8 cellular contexts compared by ENCODE assay signal in the genomic region with DNA sequence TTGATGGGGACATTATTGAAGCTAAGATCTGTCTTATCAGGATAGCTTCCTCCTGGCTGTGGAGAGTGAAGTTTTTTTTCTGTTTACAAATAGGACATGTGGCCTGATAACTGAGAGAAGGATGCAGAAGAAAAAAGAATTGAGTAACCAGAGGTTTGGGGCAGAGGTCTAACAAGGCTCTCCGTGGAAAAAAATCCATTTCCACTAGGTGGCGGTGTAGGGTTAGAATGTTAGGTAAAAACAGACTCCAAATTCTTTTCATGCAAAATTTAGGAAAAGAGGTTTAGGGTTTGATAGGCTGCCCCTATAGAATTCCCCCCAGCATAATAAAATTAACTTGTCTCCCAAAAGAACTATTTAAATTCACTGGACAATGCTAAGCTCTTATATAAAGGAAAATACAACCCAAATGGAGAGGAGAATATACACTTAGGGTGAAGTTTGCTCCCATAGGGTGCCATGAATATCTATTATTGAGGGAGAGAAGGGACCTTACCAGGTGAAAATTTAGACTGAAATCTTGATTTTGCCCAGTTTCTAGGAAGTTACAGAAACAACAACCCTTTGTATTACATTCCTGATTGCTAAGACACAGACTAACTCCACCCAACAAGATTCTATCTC.
A peak's percentile ranks its signal among the peaks of the same experiment; 100 is the strongest.
DNase-seq lines count a peak whose midpoint lies in the region; FAIRE-seq and TF ChIP-seq lines count a peak whose summit lies in the region.

No MANE protein-coding gene starts in this region.

- FAIRE-seq in RCC 7860 (lab: Jason Lieb, UNC), result peak; percentile 17

- H3K4me3 ChIP-seq in retinal pigment epithelial cell (ENCODE audit: low read length), result no peak overlapping the region

- peak; percentile 74 for TF ChIP-seq CTCF in retinal pigment epithelial cell (conservative IDR thresholded peaks at IDR 0.05; ENCODE audit: low read depth, low read length)

- peak; percentile 13 for DNase-seq in 8988T
- peak; percentile 39 for DNase-seq in Daoy (ENCODE audit: low read depth)
- peak; percentile 80 for DNase-seq in HT-29 (ENCODE audit: low spot score)
- DNase-seq in RCC 7860 (ENCODE audit: low spot score), result no peak
- peak; percentile 49 for DNase-seq in fibroblast of gingiva (ENCODE audit: low read depth)
- DNase-seq in retinal pigment epithelial cell (ENCODE audit: low read depth), result no peak
- DNase-seq in central memory CD4-positive, alpha-beta T cell, result no peak
- no peak for DNase-seq in T-helper 1 cell

Comparison
In these comparisons a context has a peak if more than half of its experiments do, and no peak if none do; other contexts are left out.
1. DNase-seq: peak in 8988T (single experiment), Daoy (single experiment), HT-29 (single experiment) and fibroblast of gingiva (single experiment); none in RCC 7860 (single experiment), retinal pigment epithelial cell (single experiment), central memory CD4-positive, alpha-beta T cell (single experiment) and T-helper 1 cell (0 of 5).